Comparison of ENCODE assay signal across 18 cellular contexts in genomic region chr5:80164799-80165198, GRCh38.
A peak's percentile ranks its signal among the peaks of the same experiment; 100 is the strongest.
DNase-seq lines count a peak whose midpoint lies in the region; ATAC-seq and TF ChIP-seq lines count a peak whose summit lies in the region.
"Had no signal": no experiment of that assay in that cellular context is flagged by ENCODE, and none has a peak within 500 bp of the region (broad histone marks: within the 10 kb centered on the region; RNA-seq: fewer than 3 reads in every experiment).

No MANE protein-coding gene starts in this region.

- no peaks in the 10 kb centered on the region for H3K9me3 Mint-ChIP-seq in activated naive CD4-positive, alpha-beta T cell treated with anti-CD3 and anti-CD28 coated beads, Interleukin-2, amount 10 ng/mL, durations not matched to agents 7 days and 5 days
- H3K9me3 Mint-ChIP-seq in CD8-positive, alpha-beta memory T cell = no peaks in the 10 kb centered on the region
- no peaks in the 10 kb centered on the region for H3K9me3 Mint-ChIP-seq in activated naive CD8-positive, alpha-beta T cell treated with anti-CD3 and anti-CD28 coated beads, Interleukin-2, amount 50 U/mL, for 24 hours
- H3K9me3 Mint-ChIP-seq in nephron progenitor cell = peaks cover 29% of the 10 kb centered on the region

- H3K36me3 Mint-ChIP-seq in activated naive CD4-positive, alpha-beta T cell treated with anti-CD3 and anti-CD28 coated beads, Interleukin-2, amount 10 ng/mL, durations not matched to agents 7 days and 5 days = peaks cover 87% of the 10 kb centered on the region
- H3K36me3 Mint-ChIP-seq in CD8-positive, alpha-beta memory T cell = peaks cover 43 to 84% (median 47%) of the 10 kb centered on the region in 3 donors
- peaks cover 59% of the 10 kb centered on the region for H3K36me3 Mint-ChIP-seq in activated naive CD8-positive, alpha-beta T cell treated with anti-CD3 and anti-CD28 coated beads, Interleukin-2, amount 50 U/mL, for 24 hours (ENCODE audit: low read depth)
- peaks cover 70% of the 10 kb centered on the region for H3K36me3 Mint-ChIP-seq in nephron progenitor cell (ENCODE audit: low read depth)

- peaks cover 23% of the 10 kb centered on the region for H3K36me3 ChIP-seq in CD8-positive, alpha-beta memory T cell (ENCODE audit: insufficient read depth, low read length)

- H3K27ac Mint-ChIP-seq in activated naive CD4-positive, alpha-beta T cell treated with anti-CD3 and anti-CD28 coated beads, Interleukin-2, amount 10 ng/mL, durations not matched to agents 7 days and 5 days = peak overlapping the region; percentile 77
- H3K27ac Mint-ChIP-seq in CD8-positive, alpha-beta memory T cell = peak overlapping the region in 5 of 8 donors; percentile 15 to 69 (median 43)
- peak overlapping the region; percentile 21 for H3K27ac Mint-ChIP-seq in activated naive CD8-positive, alpha-beta T cell treated with anti-CD3 and anti-CD28 coated beads, Interleukin-2, amount 50 U/mL, for 24 hours
- H3K27ac Mint-ChIP-seq in nephron progenitor cell = no peak overlapping the region

- CTCF ChIA-PET in activated naive CD4-positive, alpha-beta T cell treated with anti-CD3 and anti-CD28 coated beads, Interleukin-2, amount 10 ng/mL, durations not matched to agents 7 days and 5 days (lab: Charles Lee) = no interaction called here
- CTCF ChIA-PET in CD8-positive, alpha-beta memory T cell (lab: Charles Lee) = interaction anchor here (1.4 to 1.5 kb wide), 2 partner anchors 12 to 16 kb away, joined by 3 to 4 read pairs; no protein-coding TSS in a partner anchor

- H3K4me1 ChIP-seq in CD8-positive, alpha-beta memory T cell (ENCODE audit: insufficient read depth, low read length) = peaks cover 18% of the 10 kb centered on the region
- H3K4me1 ChIP-seq: A549 had no signal

- DNase-seq in activated naive CD4-positive, alpha-beta T cell treated with anti-CD3 and anti-CD28 coated beads, Interleukin-2, amount 10 ng/mL, durations not matched to agents 7 days and 5 days = no peak
- DNase-seq in activated naive CD4-positive, alpha-beta T cell (lab: John Stamatoyannopoulos, UW) = no peak
- DNase-seq in CD8-positive, alpha-beta memory T cell = no peak
- no peak for DNase-seq in activated naive CD8-positive, alpha-beta T cell treated with anti-CD3 and anti-CD28 coated beads, Interleukin-2, amount 50 U/mL, for 24 hours
- DNase-seq in nephron progenitor cell (no peak), NCI-H2107 (lab: John Stamatoyannopoulos, UW) (no peak), erythroblast (lab: John Stamatoyannopoulos, UW) (no peak)
- DNase-seq: Calu3, DMS79, H9, NCI-H1105 treated with DMSO at 0.1 percent for 48 hours, NCI-H1694 treated with DMSO at 0.1 percent for 48 hours, NCI-H345, NCI-H526 treated with DMSO at 0.1 percent for 48 hours, SHP77 treated with DMSO at 0.1 percent for 48 hours had no signal

- no peak for ATAC-seq in activated naive CD8-positive, alpha-beta T cell treated with anti-CD3 and anti-CD28 coated beads, Interleukin-2, amount 50 U/mL, for 24 hours
- no peak for ATAC-seq in GM21515 (IDR thresholded peaks at IDR 0.05; ENCODE audit: unreplicated experiment)
- ATAC-seq: A549 had no signal

- peaks cover 26% of the 10 kb centered on the region for H3K4me1 Mint-ChIP-seq in activated naive CD4-positive, alpha-beta T cell treated with anti-CD3 and anti-CD28 coated beads, Interleukin-2, amount 10 ng/mL, durations not matched to agents 7 days and 5 days
- peaks cover 23 to 54% (median 50%) of the 10 kb centered on the region in 3 donors for H3K4me1 Mint-ChIP-seq in CD8-positive, alpha-beta memory T cell
- peaks cover 43% of the 10 kb centered on the region for H3K4me1 Mint-ChIP-seq in activated naive CD8-positive, alpha-beta T cell treated with anti-CD3 and anti-CD28 coated beads, Interleukin-2, amount 50 U/mL, for 24 hours
- H3K4me1 Mint-ChIP-seq in nephron progenitor cell = peaks cover 56% of the 10 kb centered on the region

- TF ChIP-seq POLR2A in erythroblast (IDR thresholded peaks at IDR 0.05; ENCODE audit: low read length) = no peak

- no peaks in the 10 kb centered on the region for H3K9me3 ChIP-seq in CD8-positive, alpha-beta memory T cell (ENCODE audit: low read length)
- H3K9me3 ChIP-seq: A549 had no signal

- H3K4me3 ChIP-seq in CD8-positive, alpha-beta memory T cell (ENCODE audit: low read length) = no peak overlapping the region
- H3K4me3 ChIP-seq: A549; BLaER1 treated with 17β-estradiol and CSF1 and Interleukin-3, amounts not matched to agents 10 nM and 100 nM had no signal

- POLR2A ChIA-PET in CD8-positive, alpha-beta memory T cell (lab: Charles Lee) = no interaction called here

- no peaks in the 10 kb centered on the region for H3K27me3 ChIP-seq in CD8-positive, alpha-beta memory T cell (ENCODE audit: insufficient read depth, low read length, poor library complexity, severe bottlenecking)
- H3K27me3 ChIP-seq: BLaER1 treated with 17β-estradiol and CSF1 and Interleukin-3, amounts not matched to agents 10 nM and 100 nM had no signal

- no peak overlapping the region for H3K4me3 Mint-ChIP-seq in activated naive CD4-positive, alpha-beta T cell treated with anti-CD3 and anti-CD28 coated beads, Interleukin-2, amount 10 ng/mL, durations not matched to agents 7 days and 5 days
- no peak overlapping the region for H3K4me3 Mint-ChIP-seq in CD8-positive, alpha-beta memory T cell
- no peak overlapping the region for H3K4me3 Mint-ChIP-seq in activated naive CD8-positive, alpha-beta T cell treated with anti-CD3 and anti-CD28 coated beads, Interleukin-2, amount 50 U/mL, for 24 hours
- peak overlapping the region; percentile 25 for H3K4me3 Mint-ChIP-seq in nephron progenitor cell
- H3K4me3 Mint-ChIP-seq: H9 had no signal

- no peak overlapping the region for H3K27ac ChIP-seq in CD8-positive, alpha-beta memory T cell (ENCODE audit: low read depth, low read length)
- H3K27ac ChIP-seq: A549; BLaER1 treated with 17β-estradiol and CSF1 and Interleukin-3, amounts not matched to agents 10 nM and 100 nM had no signal

- no peaks in the 10 kb centered on the region for H3K27me3 Mint-ChIP-seq in activated naive CD4-positive, alpha-beta T cell treated with anti-CD3 and anti-CD28 coated beads, Interleukin-2, amount 10 ng/mL, durations not matched to agents 7 days and 5 days
- peaks cover 0 to 3% of the 10 kb centered on the region in 2 donors for H3K27me3 Mint-ChIP-seq in CD8-positive, alpha-beta memory T cell
- H3K27me3 Mint-ChIP-seq in activated naive CD8-positive, alpha-beta T cell treated with anti-CD3 and anti-CD28 coated beads, Interleukin-2, amount 50 U/mL, for 24 hours = no peaks in the 10 kb centered on the region
- H3K27me3 Mint-ChIP-seq in nephron progenitor cell (ENCODE audit: low read depth, poor library complexity) = peaks cover 4% of the 10 kb centered on the region

- no peak for TF ChIP-seq CTCF in nephron progenitor cell (IDR thresholded peaks at IDR 0.05)
